In the genomic region with DNA sequence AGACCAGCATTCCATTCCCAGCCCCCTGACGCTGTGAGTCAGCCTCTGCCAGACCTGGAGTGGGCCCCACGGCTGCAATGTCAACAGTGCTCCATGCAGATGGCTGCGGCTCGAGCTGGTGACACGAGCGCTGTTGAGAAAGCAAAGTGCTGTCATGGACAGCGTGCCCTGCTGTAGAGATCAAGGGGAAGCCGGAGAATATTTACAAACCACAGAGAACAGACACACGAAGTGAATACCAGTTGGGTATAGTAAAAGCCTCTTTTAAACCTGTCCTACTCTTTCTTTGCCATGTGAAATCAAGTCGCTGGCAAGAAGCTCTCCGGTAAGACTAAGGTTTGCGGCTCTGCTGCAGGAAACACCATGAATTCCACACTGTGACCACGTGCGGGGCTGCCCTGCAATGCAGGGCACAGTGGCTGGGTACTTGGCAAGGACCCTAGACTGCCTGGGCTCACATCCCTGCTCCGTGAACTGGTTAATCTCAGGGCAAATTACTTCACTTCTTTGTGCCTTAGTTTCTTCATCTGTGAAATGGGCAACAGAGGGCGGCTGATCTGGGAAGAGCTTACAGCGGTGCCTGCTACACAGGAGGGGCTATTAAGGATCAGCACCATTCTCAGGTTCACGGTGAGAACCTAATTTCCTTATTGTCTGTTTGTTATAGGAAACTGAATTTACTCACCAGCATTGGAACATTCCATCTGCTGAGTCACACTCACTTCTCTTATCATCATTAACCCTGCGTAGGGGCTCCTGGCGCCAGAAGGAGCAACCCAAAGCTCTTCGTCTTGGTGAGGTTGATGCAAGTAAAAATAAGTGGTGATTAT, we compare ENCODE assay signal across 11 cellular contexts. TPM values are rescaled to one million over a fixed set of nuclear protein-coding genes. Genes with fewer than 3 reads are reported as not detected.
DNase-seq lines count a peak whose midpoint lies in the region; TF ChIP-seq lines count a peak whose summit lies in the region.
"Had no signal": no experiment of that assay in that cellular context is flagged by ENCODE, and none has a peak within 500 bp of the region (broad histone marks: within the 10 kb centered on the region; RNA-seq: fewer than 3 reads in every experiment).

No MANE protein-coding gene starts in this region.

- H3K79me2 ChIP-seq in fibroblast of lung (ENCODE audit: control insufficient read depth, insufficient read depth, low read length) = no peaks in the 10 kb centered on the region

- no peak overlapping the region for H3K4me3 ChIP-seq in fibroblast of lung (replicated peaks in 1 of 4; ENCODE audit: control extremely low read depth in 1 of 4, insufficient read depth in 1 of 4, low read depth in 3 of 4, low read length in 4 of 4)
- no peak overlapping the region for H3K4me3 ChIP-seq in retinal pigment epithelial cell (ENCODE audit: low read length)
- H3K4me3 ChIP-seq: thoracic aorta had no signal

- no peaks in the 10 kb centered on the region for H4K20me1 ChIP-seq in fibroblast of lung (ENCODE audit: control insufficient read depth, extremely low read depth, insufficient read depth, low read length)

- H2AFZ ChIP-seq in fibroblast of lung (ENCODE audit: low read length) = no peak overlapping the region

- TF ChIP-seq CTCF in RWPE1 (conservative IDR thresholded peaks at IDR 0.05; ENCODE audit: low read depth) (no peak), fibroblast of lung (conservative IDR thresholded peaks at IDR 0.05 in 1 of 2, IDR thresholded peaks at IDR 0.05 in 1 of 2; ENCODE audit: low read depth in 1 of 2, low read length in 2 of 2) (no peak), retinal pigment epithelial cell (conservative IDR thresholded peaks at IDR 0.05; ENCODE audit: low read depth, low read length) (no peak)

- peak; percentile 30 for DNase-seq in NCI-H2029 (lab: John Stamatoyannopoulos, UW)
- no peak for DNase-seq in NCI-H2029 treated with DMSO at 0.1 percent for 48 hours (lab: John Stamatoyannopoulos, UW)
- peak; percentile 66 for DNase-seq in RWPE1 (ENCODE audit: low spot score)
- peak; percentile 79 to 96 for DNase-seq in fibroblast of lung (ENCODE audit: low read depth in 2 of 2)
- DNase-seq in retinal pigment epithelial cell (ENCODE audit: low read depth) = peak; percentile 82
- DNase-seq in NCI-H1694 (lab: John Stamatoyannopoulos, UW) = no peak
- no peak for DNase-seq in activated CD4-positive, alpha-beta T cell treated with anti-CD3 and anti-CD28 coated beads, Interleukin-2, amount 50 U/mL, for 1 hour
- no peak for DNase-seq in stimulated activated CD4-positive, alpha-beta T cell treated with anti-CD3 and anti-CD28 coated beads, Interleukin-1b, Interleukin-23, amount 100 ng/mL, for 48 hours
- DNase-seq: AML-193 had no signal

- H3K36me3 ChIP-seq in fibroblast of lung (ENCODE audit: control insufficient read depth, insufficient read depth, low read length) = no peaks in the 10 kb centered on the region
- H3K36me3 ChIP-seq: thoracic aorta had no signal

- H3K9me3 ChIP-seq in fibroblast of lung (ENCODE audit: control insufficient read depth, insufficient read depth, low read depth, low read length) = no peaks in the 10 kb centered on the region
- H3K9me3 ChIP-seq: thoracic aorta had no signal

- H3K9ac ChIP-seq in fibroblast of lung (ENCODE audit: insufficient read depth, low read length) = no peak overlapping the region
- H3K9ac ChIP-seq: KMS-11 had no signal

- POLR2A ChIA-PET in RWPE1 (lab: Yijun Ruan, JAX; ENCODE audit: low non-redundant PET) = no interaction called here

- H3K27me3 ChIP-seq in fibroblast of lung (ENCODE audit: control insufficient read depth, insufficient read depth, low read length) = peaks cover 4% of the 10 kb centered on the region

- peaks cover 18% of the 10 kb centered on the region for H3K4me1 ChIP-seq in fibroblast of lung (ENCODE audit: control insufficient read depth, extremely low read depth, insufficient read depth, low read length)

- H3K27ac ChIP-seq in RWPE1 (peak overlapping the region; percentile 74), fibroblast of lung (ENCODE audit: insufficient read depth, low read length) (peak overlapping the region; percentile 17)
- H3K27ac ChIP-seq: KMS-11, thoracic aorta had no signal

- peak overlapping the region; percentile 45 for H3K4me2 ChIP-seq in fibroblast of lung (ENCODE audit: extremely low read depth, insufficient read depth, low read length)
- H3K4me2 ChIP-seq: KMS-11 had no signal

- CTCF ChIA-PET in RWPE1 (lab: Yijun Ruan, JAX) = interaction anchor here (0.5 to 1.5 kb wide), 6 partner anchors 24 to 230 kb away, joined by 3 to 4 read pairs (median 4); no protein-coding TSS in a partner anchor

RNA-seq across cellular contexts. Expression of a gene that starts 27.8 kb away (rescaled TPM):
- total RNA-seq in fibroblast of lung = under 0.01 TPM in 2 replicates
- polyA plus RNA-seq in fibroblast of lung = 0.02 and 0.10 TPM in 2 replicates
- 0.14 and 0.44 TPM in 2 replicates for polyA plus RNA-seq in fibroblast of lung (2012)
- 0.52 and 0.67 TPM in 2 replicates for polyA minus RNA-seq in fibroblast of lung (ENCODE audit: low replicate concordance)
- total RNA-seq: thoracic aorta had no signal

RNA-seq across cellular contexts. Expression of a gene that starts 31.1 kb away (rescaled TPM):
- under 0.01 TPM in 1 of 2 replicates, not detected in the other for total RNA-seq in fibroblast of lung
- polyA plus RNA-seq in fibroblast of lung = 0.15 TPM in 1 of 2 replicates, not detected in the other
- not detected in 2 replicates for polyA plus RNA-seq in fibroblast of lung (2012)
- polyA minus RNA-seq in fibroblast of lung (ENCODE audit: low replicate concordance) = not detected in 2 replicates

Comparison
In these comparisons a context has a peak if more than half of its experiments do, and no peak if none do; other contexts are left out.
1. DNase-seq: peak in NCI-H2029 (single experiment), RWPE1 (single experiment), fibroblast of lung (2 of 2) and retinal pigment epithelial cell (single experiment); none in NCI-H2029 treated with DMSO at 0.1 percent for 48 hours (single experiment), NCI-H1694 (single experiment), activated CD4-positive, alpha-beta T cell treated with anti-CD3 and anti-CD28 coated beads, Interleukin-2, amount 50 U/mL, for 1 hour (single experiment) and stimulated activated CD4-positive, alpha-beta T cell treated with anti-CD3 and anti-CD28 coated beads, Interleukin-1b, Interleukin-23, amount 100 ng/mL, for 48 hours (single experiment).